ENCODE assay signal across 9 cellular contexts in genomic region chrX:40145670-40146470, GRCh38. TPM values are rescaled to one million over a fixed set of nuclear protein-coding genes. Genes with fewer than 3 reads are reported as not detected.
DNase-seq lines count a peak whose midpoint lies in the region; ATAC-seq and TF ChIP-seq lines count a peak whose summit lies in the region.
"Had no signal": no experiment of that assay in that cellular context is flagged by ENCODE, and none has a peak within 500 bp of the region (broad histone marks: within the 10 kb centered on the region; RNA-seq: fewer than 3 reads in every experiment).

No MANE protein-coding gene starts in this region.

- peak; percentile 50 to 55 for ATAC-seq in activated T-cell treated with anti-CD3 and anti-CD28 coated beads, Interleukin-2, amount 50 U/mL, for 4 hours
- ATAC-seq in memory B cell (ENCODE audit: low read depth) (peak; percentile 20), upper lobe of left lung (ENCODE audit: low FRiP score in 2 of 2) (peak in 1 of 2 donors; percentile 53), GM21576 (IDR thresholded peaks at IDR 0.05; ENCODE audit: unreplicated experiment) (no peak)

- no peaks in the 10 kb centered on the region for H3K9me3 ChIP-seq in breast epithelium
- no peaks in the 10 kb centered on the region for H3K9me3 ChIP-seq in upper lobe of left lung

- H3K27me3 Mint-ChIP-seq in activated T-cell treated with anti-CD3 and anti-CD28 coated beads, Interleukin-2, amount 50 U/mL, for 4 hours (ENCODE audit: low read depth) = no peaks in the 10 kb centered on the region
- H3K27me3 Mint-ChIP-seq in memory B cell = no peaks in the 10 kb centered on the region

- H3K9me3 Mint-ChIP-seq in activated T-cell treated with anti-CD3 and anti-CD28 coated beads, Interleukin-2, amount 50 U/mL, for 4 hours = no peaks in the 10 kb centered on the region
- no peaks in the 10 kb centered on the region for H3K9me3 Mint-ChIP-seq in memory B cell

- peak overlapping the region; percentile 38 for H3K4me3 Mint-ChIP-seq in activated T-cell treated with anti-CD3 and anti-CD28 coated beads, Interleukin-2, amount 50 U/mL, for 4 hours
- peak overlapping the region; percentile 59 for H3K4me3 Mint-ChIP-seq in memory B cell

- peak overlapping the region; percentile 46 to 75 (median 50) for H3K4me3 ChIP-seq in breast epithelium
- peak overlapping the region; percentile 3 to 52 (median 40) for H3K4me3 ChIP-seq in upper lobe of left lung

- 17% methylated on average over 45 of the region's 66 CpGs; no CpG with 5 or more reads in 1 of the 2 donors for WGBS in upper lobe of left lung, 2 donors

- no peak for TF ChIP-seq POLR2A in breast epithelium (IDR thresholded peaks at IDR 0.05)
- no peak for TF ChIP-seq POLR2A in upper lobe of left lung (IDR thresholded peaks at IDR 0.05)
- no peak for TF ChIP-seq POLR2A in erythroblast (IDR thresholded peaks at IDR 0.05; ENCODE audit: low read length)

- H3K4me1 Mint-ChIP-seq in activated T-cell treated with anti-CD3 and anti-CD28 coated beads, Interleukin-2, amount 50 U/mL, for 4 hours (ENCODE audit: low read depth) = peaks cover 10% of the 10 kb centered on the region
- H3K4me1 Mint-ChIP-seq in memory B cell = peaks cover 5% of the 10 kb centered on the region

- TF ChIP-seq CTCF in breast epithelium (IDR thresholded peaks at IDR 0.05) (no peak), upper lobe of left lung (IDR thresholded peaks at IDR 0.05) (no peak)

- H3K27ac Mint-ChIP-seq in memory B cell = no peak overlapping the region

- intact Hi-C loops in breast epithelium (cut with DNase I; ENCODE audit: low total_unique reads) = no loop called here

- TF ChIP-seq EP300 in upper lobe of left lung (IDR thresholded peaks at IDR 0.05) = no peak

- H3K27ac ChIP-seq in breast epithelium (peak overlapping the region; percentile 19 to 53), upper lobe of left lung (no peak overlapping the region)

- H3K36me3 ChIP-seq in breast epithelium (no peaks in the 10 kb centered on the region), upper lobe of left lung (no peaks in the 10 kb centered on the region)

- H3K4me1 ChIP-seq in breast epithelium = peaks cover 4 to 5% of the 10 kb centered on the region in 2 donors
- peaks cover 13 to 66% (median 23%) of the 10 kb centered on the region in 4 donors for H3K4me1 ChIP-seq in upper lobe of left lung

- peaks cover 5 to 88% of the 10 kb centered on the region in 2 donors for H3K27me3 ChIP-seq in breast epithelium
- peaks cover 0 to 16% (median 0%) of the 10 kb centered on the region in 4 donors for H3K27me3 ChIP-seq in upper lobe of left lung

- no peaks in the 10 kb centered on the region for H3K36me3 Mint-ChIP-seq in activated T-cell treated with anti-CD3 and anti-CD28 coated beads, Interleukin-2, amount 50 U/mL, for 4 hours (ENCODE audit: insufficient read depth)
- H3K36me3 Mint-ChIP-seq in memory B cell = no peaks in the 10 kb centered on the region

- no peak for DNase-seq in activated T-cell treated with anti-CD3 and anti-CD28 coated beads, Interleukin-2, amount 50 U/mL, for 4 hours
- DNase-seq in activated T-cell treated with anti-CD3 and anti-CD28 coated beads, Interleukin-2, amount 50 U/mL, for 1 hour = no peak
- no peak for DNase-seq in breast epithelium (ENCODE audit: low spot score in 2 of 2)
- no peak for DNase-seq in memory B cell (ENCODE audit: low spot score in 2 of 2)
- DNase-seq in upper lobe of left lung = peak in 1 of 2 donors; percentile 79
- DNase-seq in erythroblast (lab: John Stamatoyannopoulos, UW) = no peak
- DNase-seq in NCI-H2196 (lab: John Stamatoyannopoulos, UW; ENCODE audit: unreplicated experiment) = no peak
- DNase-seq: SHP77 treated with DMSO at 0.1 percent for 48 hours had no signal

RNA-seq across cellular contexts. Expression of gene BCOR, which starts 48.1 kb away (rescaled TPM):
- 10 to 100 TPM; 53.4 to 58.5 (median 54.5) TPM for total RNA-seq in activated T-cell treated with anti-CD3 and anti-CD28 coated beads, Interleukin-2, amount 50 U/mL, for 4 hours
- 10 to 100 TPM; 11.7 to 28.1 (median 27.9) TPM for total RNA-seq in breast epithelium
- total RNA-seq in upper lobe of left lung = 10 to 100 TPM; 17.5 to 40.8 (median 25.6) TPM

Comparison
In these comparisons a context has a peak if more than half of its experiments do, and no peak if none do; other contexts are left out.
1. H3K27ac ChIP-seq: peak in breast epithelium (2 of 2); none in upper lobe of left lung (0 of 4).